Comparison of ENCODE assay signal across 18 cellular contexts in the genomic region with DNA sequence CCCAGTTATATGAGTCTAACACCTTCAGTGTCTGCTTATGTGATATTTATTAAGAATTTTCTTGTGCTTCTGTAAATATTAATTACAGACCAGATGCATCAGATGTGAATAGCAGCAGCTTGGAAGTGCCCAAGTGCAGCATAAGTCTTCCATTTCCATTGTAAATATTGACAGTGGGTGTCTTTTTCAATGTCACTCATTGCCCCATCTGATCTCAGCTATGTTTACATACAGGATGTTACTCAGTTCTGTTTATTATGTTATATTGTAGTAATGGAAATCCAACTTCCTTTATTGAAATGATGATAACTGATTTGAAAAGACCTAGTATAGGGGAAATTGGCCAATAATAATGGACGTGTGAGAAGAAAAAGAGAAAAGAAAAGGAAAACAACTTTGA.
DNase-seq lines count a peak whose midpoint lies in the region; FAIRE-seq and TF ChIP-seq lines count a peak whose summit lies in the region.
"Had no signal": no experiment of that assay in that cellular context is flagged by ENCODE, and none has a peak within 500 bp of the region (broad histone marks: within the 10 kb centered on the region; RNA-seq: fewer than 3 reads in every experiment).

No MANE protein-coding gene starts in this region.

- H3K4me1 ChIP-seq in endocrine pancreas (ENCODE audit: control insufficient read depth, insufficient read depth, low read length) (peaks cover 11% of the 10 kb centered on the region), small intestine (ENCODE audit: control insufficient read depth in 2 of 2, insufficient read depth in 1 of 2, low read depth in 1 of 2, low read length in 1 of 2) (no peaks in the 10 kb centered on the region)
- no peaks in the 10 kb centered on the region for H3K4me1 ChIP-seq in CD8-positive, alpha-beta memory T cell (ENCODE audit: insufficient read depth, low read length)
- H3K4me1 ChIP-seq: A549 had no signal

- peak overlapping the region; percentile 22 for H3K4me3 ChIP-seq in endocrine pancreas (ENCODE audit: control insufficient read depth, insufficient read depth, low read length)
- H3K4me3 ChIP-seq in small intestine (ENCODE audit: low read depth in 1 of 2, low read length in 2 of 2), result no peak overlapping the region
- H3K4me3 ChIP-seq in CD8-positive, alpha-beta memory T cell (ENCODE audit: low read length), result no peak overlapping the region
- H3K4me3 ChIP-seq: A549, SK-N-MC had no signal

- FAIRE-seq in small intestine (lab: Jason Lieb, UNC), result no peak
- FAIRE-seq: A549, H1 had no signal

- H3K9ac ChIP-seq in endocrine pancreas (ENCODE audit: control insufficient read depth, insufficient read depth, low read length), result no peak overlapping the region

- DNase-seq in NCI-H510A treated with DMSO at 0.1 percent for 48 hours (lab: John Stamatoyannopoulos, UW), result peak; percentile 20
- no peak for DNase-seq in NCI-H510A (lab: John Stamatoyannopoulos, UW)
- DNase-seq in NCI-H146 (lab: John Stamatoyannopoulos, UW), result peak; percentile 80
- peak; percentile 8 for DNase-seq in small intestine
- no peak for DNase-seq in CD8-positive, alpha-beta memory T cell
- no peak for DNase-seq in mesothelial cell of epicardium (ENCODE audit: low spot score in 2 of 2, unreplicated experiment in 2 of 2)
- DNase-seq: CD4-positive, alpha-beta T cell; DMS79; KG1; NCI-H1436; NCI-H2029 treated with DMSO at 0.1 percent for 48 hours; NCI-H526; OCI-M1; SHP77 had no signal

- H3K27me3 Mint-ChIP-seq in CD8-positive, alpha-beta memory T cell, result no peaks in the 10 kb centered on the region
- H3K27me3 Mint-ChIP-seq in mesothelial cell of epicardium (ENCODE audit: low read depth), result no peaks in the 10 kb centered on the region
- H3K27me3 Mint-ChIP-seq: CD4-positive, alpha-beta T cell had no signal

- H3K27ac Mint-ChIP-seq in CD8-positive, alpha-beta memory T cell, result no peak overlapping the region
- H3K27ac Mint-ChIP-seq in mesothelial cell of epicardium, result no peak overlapping the region
- H3K27ac Mint-ChIP-seq: CD4-positive, alpha-beta T cell had no signal

- 50 to 64% (median 63%) methylated on average over 1 of the region's 1 CpG for WGBS in small intestine, 3 donors

- H3K9me3 Mint-ChIP-seq in CD8-positive, alpha-beta memory T cell, result peaks cover 6 to 15% (median 7%) of the 10 kb centered on the region in 5 donors
- H3K9me3 Mint-ChIP-seq in mesothelial cell of epicardium, result peaks cover 9% of the 10 kb centered on the region

- H3K36me3 ChIP-seq in endocrine pancreas (ENCODE audit: control insufficient read depth, insufficient read depth, low read length) (no peaks in the 10 kb centered on the region), small intestine (ENCODE audit: control insufficient read depth in 2 of 2, insufficient read depth in 2 of 2, low read length in 2 of 2) (no peaks in the 10 kb centered on the region)
- H3K36me3 ChIP-seq in CD8-positive, alpha-beta memory T cell (ENCODE audit: insufficient read depth, low read length), result no peaks in the 10 kb centered on the region

- CTCF ChIA-PET in CD8-positive, alpha-beta memory T cell (lab: Charles Lee), result no interaction called here

- POLR2A ChIA-PET in CD8-positive, alpha-beta memory T cell (lab: Charles Lee), result no interaction called here

- H3K27me3 ChIP-seq in endocrine pancreas (ENCODE audit: control insufficient read depth, insufficient read depth, low read length) (no peaks in the 10 kb centered on the region), small intestine (ENCODE audit: control insufficient read depth in 2 of 2, insufficient read depth in 2 of 2, low read length in 2 of 2) (no peaks in the 10 kb centered on the region)
- no peaks in the 10 kb centered on the region for H3K27me3 ChIP-seq in CD8-positive, alpha-beta memory T cell (ENCODE audit: insufficient read depth, low read length, poor library complexity, severe bottlenecking)

- H3K9me3 ChIP-seq in endocrine pancreas (ENCODE audit: control insufficient read depth, low read length) (no peaks in the 10 kb centered on the region), small intestine (ENCODE audit: control insufficient read depth, low read depth) (no peaks in the 10 kb centered on the region)
- H3K9me3 ChIP-seq in CD8-positive, alpha-beta memory T cell (ENCODE audit: low read length), result peaks cover 7% of the 10 kb centered on the region
- H3K9me3 ChIP-seq: A549 had no signal

- H3K36me3 Mint-ChIP-seq in CD8-positive, alpha-beta memory T cell, result no peaks in the 10 kb centered on the region
- no peaks in the 10 kb centered on the region for H3K36me3 Mint-ChIP-seq in mesothelial cell of epicardium

- no peak overlapping the region for H3K27ac ChIP-seq in small intestine (ENCODE audit: low read depth in 1 of 2, low read length in 1 of 2)
- H3K27ac ChIP-seq in CD8-positive, alpha-beta memory T cell (ENCODE audit: low read depth, low read length), result no peak overlapping the region
- H3K27ac ChIP-seq: A549, SK-N-MC had no signal

- H3K4me1 Mint-ChIP-seq in CD8-positive, alpha-beta memory T cell, result no peaks in the 10 kb centered on the region
- peaks cover 9% of the 10 kb centered on the region for H3K4me1 Mint-ChIP-seq in mesothelial cell of epicardium

- no peak for TF ChIP-seq CTCF in mesothelial cell of epicardium (IDR thresholded peaks at IDR 0.05; ENCODE audit: unreplicated experiment)

- H3K4me3 Mint-ChIP-seq in CD8-positive, alpha-beta memory T cell, result no peak overlapping the region
- H3K4me3 Mint-ChIP-seq in mesothelial cell of epicardium, result no peak overlapping the region
- H3K4me3 Mint-ChIP-seq: CD4-positive, alpha-beta T cell had no signal

Comparison
In these comparisons a context has a peak if more than half of its experiments do, and no peak if none do; other contexts are left out.
1. DNase-seq: peak in NCI-H510A treated with DMSO at 0.1 percent for 48 hours (single experiment), NCI-H146 (single experiment) and small intestine (single experiment); none in NCI-H510A (single experiment), CD8-positive, alpha-beta memory T cell (0 of 5) and mesothelial cell of epicardium (0 of 2).